Comparison of ENCODE assay signal across 8 cellular contexts in the genomic region with DNA sequence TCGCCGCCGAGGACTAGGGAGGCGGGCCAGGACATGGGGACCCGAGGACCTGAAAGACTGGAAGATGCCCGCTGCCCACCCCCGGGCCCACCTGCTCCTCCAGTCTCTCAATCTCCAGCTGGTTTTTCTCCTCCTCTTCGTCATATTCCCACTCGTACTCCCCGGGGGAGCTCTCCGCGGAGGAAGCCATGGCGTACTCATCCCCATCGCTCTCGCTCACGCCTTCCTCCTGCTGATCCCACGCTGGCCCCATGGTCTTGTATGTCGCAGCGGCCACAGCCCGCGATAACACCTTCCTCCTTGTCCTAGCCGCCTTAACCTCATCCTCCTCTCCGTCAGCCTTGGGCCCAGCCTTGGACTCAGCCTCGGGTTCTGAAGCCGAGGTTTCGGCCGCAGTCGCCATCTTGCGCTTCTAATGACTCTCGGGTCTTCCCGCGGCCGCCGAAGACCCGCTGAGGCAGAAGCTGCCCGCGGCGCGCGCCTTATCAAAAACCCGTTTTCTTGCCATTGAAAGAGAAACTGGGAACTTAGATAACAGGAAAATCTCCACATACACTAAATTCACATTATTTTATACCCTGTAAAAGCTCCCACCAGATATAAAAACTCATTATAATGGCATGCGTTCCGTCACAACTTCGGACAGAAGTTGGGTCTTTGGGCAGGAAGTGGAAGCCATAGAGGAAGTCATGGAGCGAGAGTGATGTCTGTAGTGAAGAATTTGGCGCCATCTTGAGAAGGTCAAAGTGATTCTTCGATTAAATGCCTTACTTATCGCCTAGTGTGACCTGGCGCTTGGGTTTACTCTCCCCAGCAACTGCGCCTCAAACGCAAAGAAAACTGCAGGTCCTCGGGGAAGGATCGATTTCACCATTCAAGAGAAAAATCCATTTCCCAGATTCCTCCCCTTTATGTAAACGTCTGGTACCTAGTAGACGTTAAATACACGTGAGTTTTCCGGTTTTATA. TPM values are rescaled to one million over a fixed set of nuclear protein-coding genes. Genes with fewer than 3 reads are reported as not detected.
DNase-seq lines count a peak whose midpoint lies in the region; ATAC-seq and TF ChIP-seq lines count a peak whose summit lies in the region.

A gene with protein sequence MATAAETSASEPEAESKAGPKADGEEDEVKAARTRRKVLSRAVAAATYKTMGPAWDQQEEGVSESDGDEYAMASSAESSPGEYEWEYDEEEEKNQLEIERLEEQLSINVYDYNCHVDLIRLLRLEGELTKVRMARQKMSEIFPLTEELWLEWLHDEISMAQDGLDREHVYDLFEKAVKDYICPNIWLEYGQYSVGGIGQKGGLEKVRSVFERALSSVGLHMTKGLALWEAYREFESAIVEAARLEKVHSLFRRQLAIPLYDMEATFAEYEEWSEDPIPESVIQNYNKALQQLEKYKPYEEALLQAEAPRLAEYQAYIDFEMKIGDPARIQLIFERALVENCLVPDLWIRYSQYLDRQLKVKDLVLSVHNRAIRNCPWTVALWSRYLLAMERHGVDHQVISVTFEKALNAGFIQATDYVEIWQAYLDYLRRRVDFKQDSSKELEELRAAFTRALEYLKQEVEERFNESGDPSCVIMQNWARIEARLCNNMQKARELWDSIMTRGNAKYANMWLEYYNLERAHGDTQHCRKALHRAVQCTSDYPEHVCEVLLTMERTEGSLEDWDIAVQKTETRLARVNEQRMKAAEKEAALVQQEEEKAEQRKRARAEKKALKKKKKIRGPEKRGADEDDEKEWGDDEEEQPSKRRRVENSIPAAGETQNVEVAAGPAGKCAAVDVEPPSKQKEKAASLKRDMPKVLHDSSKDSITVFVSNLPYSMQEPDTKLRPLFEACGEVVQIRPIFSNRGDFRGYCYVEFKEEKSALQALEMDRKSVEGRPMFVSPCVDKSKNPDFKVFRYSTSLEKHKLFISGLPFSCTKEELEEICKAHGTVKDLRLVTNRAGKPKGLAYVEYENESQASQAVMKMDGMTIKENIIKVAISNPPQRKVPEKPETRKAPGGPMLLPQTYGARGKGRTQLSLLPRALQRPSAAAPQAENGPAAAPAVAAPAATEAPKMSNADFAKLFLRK (minus strand): TSS at position 422 of the 968 bp plus-strand sequence. CDS start 19 bp downstream, at position 403.

- peak; percentile 38 for ATAC-seq in GM18868 (IDR thresholded peaks at IDR 0.05; ENCODE audit: unreplicated experiment)
- peak; percentile 45 for ATAC-seq in HG03103 (IDR thresholded peaks at IDR 0.05; ENCODE audit: low read depth, unreplicated experiment)

- peak within 1 kb of the TSS; percentile 98 for H3K9ac ChIP-seq in mammary epithelial cell (ENCODE audit: insufficient read depth, low read length)

- H3K9me3 ChIP-seq in WERI-Rb-1 (ENCODE audit: severe bottlenecking) (no peaks in the 10 kb centered on the region), mammary epithelial cell (replicated peaks; ENCODE audit: insufficient read depth, low read length) (no peaks in the 10 kb centered on the region)

- H3K4me2 ChIP-seq in mammary epithelial cell (ENCODE audit: insufficient read depth, low read depth, low read length), result peak within 1 kb of the TSS; percentile 88

- H3K79me2 ChIP-seq in ACC112 (ENCODE audit: control insufficient read depth, insufficient read depth, low read length, unreplicated experiment) (peaks cover 70% of the 10 kb centered on the region), mammary epithelial cell (ENCODE audit: insufficient read depth, low read length) (peaks cover 76% of the 10 kb centered on the region)

- H3K27me3 ChIP-seq in ACC112 (ENCODE audit: insufficient read depth, low read length) (no peaks in the 10 kb centered on the region), WERI-Rb-1 (ENCODE audit: insufficient read depth, low read depth, severe bottlenecking) (no peaks in the 10 kb centered on the region), mammary epithelial cell (ENCODE audit: insufficient read depth, low read length) (no peaks in the 10 kb centered on the region)

- in situ Hi-C loops in mammary epithelial cell (cut with MboI; ENCODE audit: low sequenced_read_pairs in 2 of 2), result loop anchor here in 1 of 2 donors (5.0 to 25.0 kb wide), 3 partner anchors 56 to 526 kb away; a partner anchor contains a TSS

- CTCF ChIA-PET in mammary epithelial cell (lab: Charles Lee; ENCODE audit: low non-redundant PET), result interaction anchor here (0.6 to 0.8 kb wide), 2 partner anchors 26 to 79 kb away, joined by 6 to 7 read pairs; no protein-coding TSS in a partner anchor

- DNase-seq in NCI-H2196 treated with DMSO at 0.1 percent for 48 hours (lab: John Stamatoyannopoulos, UW; ENCODE audit: unreplicated experiment), result peak; percentile 83
- DNase-seq in WERI-Rb-1, result peak; percentile 81
- peak; percentile 83 for DNase-seq in mammary epithelial cell
- peak; percentile 87 for DNase-seq in iPS-NIHi11 (ENCODE audit: low spot score)

- no TSS peak for BruUV-seq in mammary epithelial cell (replicated peaks; lab: Mats Ljungman, UMichigan)

- H2AFZ ChIP-seq in ACC112 (ENCODE audit: low read length, unreplicated experiment) (peak within 1 kb of the TSS; percentile 97), mammary epithelial cell (ENCODE audit: low read depth, low read length) (peak within 1 kb of the TSS; percentile 95)

- intact Hi-C loops in mammary epithelial cell (cut with micrococcal nuclease), result loop anchor here (2.0 to 5.0 kb wide), 2 partner anchors 170 to 826 kb away; a partner anchor contains a TSS

- dilution Hi-C loops in mammary epithelial cell (cut with HindIII; ENCODE audit: low sequenced_read_pairs), result loop anchor here (5.0 to 10.0 kb wide), 2 partner anchors 66 to 534 kb away; a partner anchor contains a TSS

- peak within 1 kb of the TSS; percentile 96 for H3K27ac ChIP-seq in ACC112 (ENCODE audit: low read depth, low read length)
- H3K27ac ChIP-seq in WERI-Rb-1, result peak within 1 kb of the TSS; percentile 93
- peak within 1 kb of the TSS; percentile 93 for H3K27ac ChIP-seq in mammary epithelial cell (ENCODE audit: insufficient read depth, low read depth, low read length)
- peak within 1 kb of the TSS; percentile 65 to 97 (median 93) for H3K27ac ChIP-seq in skin epidermis

- H3K4me3 ChIP-seq in ACC112 (ENCODE audit: low read depth, low read length) (peak within 1 kb of the TSS; percentile 99), WERI-Rb-1 (ENCODE audit: low read depth, low read length) (peak within 1 kb of the TSS; percentile 73), mammary epithelial cell (replicated peaks in 1 of 3; ENCODE audit: insufficient read depth in 1 of 3, low read depth in 2 of 3, low read length in 3 of 3) (peak within 1 kb of the TSS; percentile 68 to 88 (median 88)), skin epidermis (peak within 1 kb of the TSS; percentile 62 to 94 (median 88))

- peaks cover 36% of the 10 kb centered on the region for H3K4me1 ChIP-seq in ACC112 (ENCODE audit: control insufficient read depth, insufficient read depth, low read length, unreplicated experiment)
- H3K4me1 ChIP-seq in mammary epithelial cell (ENCODE audit: insufficient read depth, low read length), result peaks cover 23% of the 10 kb centered on the region

- peaks cover 16% of the 10 kb centered on the region for H3K36me3 ChIP-seq in ACC112 (ENCODE audit: insufficient read depth, low read length)
- H3K36me3 ChIP-seq in WERI-Rb-1, result peaks cover 48% of the 10 kb centered on the region
- H3K36me3 ChIP-seq in mammary epithelial cell (ENCODE audit: insufficient read depth, low read length), result peaks cover 10% of the 10 kb centered on the region

- WGBS in mammary epithelial cell (ENCODE audit: low coverage, missing lambda C conversion rate), result under 1% methylated on average over 50 of the region's 57 CpGs

- TF ChIP-seq CTCF in WERI-Rb-1 (IDR thresholded peaks at IDR 0.05; ENCODE audit: low read depth, low read length) (no peak), mammary epithelial cell (conservative IDR thresholded peaks at IDR 0.05 in 1 of 2, IDR thresholded peaks at IDR 0.05 in 1 of 2; ENCODE audit: extremely low read depth in 1 of 2, insufficient read depth in 1 of 2, low read depth in 1 of 2, low read length in 2 of 2) (no peak)

- H4K20me1 ChIP-seq in mammary epithelial cell (ENCODE audit: insufficient read depth, low read length), result no peaks in the 10 kb centered on the region

RNA-seq across cellular contexts. Expression of the gene that starts here (rescaled TPM):
- 10 to 100 TPM; 34.7 to 60.7 TPM for total RNA-seq in mammary epithelial cell
- polyA plus RNA-seq in mammary epithelial cell, result 14.9 TPM
- polyA minus RNA-seq in mammary epithelial cell, result 61.0 TPM

Comparison
In these comparisons a context has a peak if more than half of its experiments do, and no peak if none do; other contexts are left out.
1. Peak in every context shown above with its lines: DNase-seq, ATAC-seq, H3K4me3 ChIP-seq and H3K27ac ChIP-seq.